ENCODE assay signal across 23 cellular contexts in genomic region chr20:36641506-36641843, GRCh38. TPM values are rescaled to one million over a fixed set of nuclear protein-coding genes. Genes with fewer than 3 reads are reported as not detected.
DNase-seq lines count a peak whose midpoint lies in the region; ATAC-seq and TF ChIP-seq lines count a peak whose summit lies in the region.
"Had no signal": no experiment of that assay in that cellular context is flagged by ENCODE, and none has a peak within 500 bp of the region (broad histone marks: within the 10 kb centered on the region; RNA-seq: fewer than 3 reads in every experiment).

No MANE protein-coding gene starts in this region.

- H3K9ac ChIP-seq in neuronal stem cell (ENCODE audit: low read depth, low read length, poor library complexity) = no peak overlapping the region
- H3K9ac ChIP-seq: BLaER1 had no signal

- no peak overlapping the region for H3K18ac ChIP-seq in neuronal stem cell (ENCODE audit: low read length)

- H3K23ac ChIP-seq in neuronal stem cell (ENCODE audit: low read depth, low read length, poor library complexity) = no peak overlapping the region

- H3K4me3 ChIP-seq in Panc1 (ENCODE audit: low read depth in 2 of 2, low read length in 2 of 2) (no peak overlapping the region), neuronal stem cell (ENCODE audit: low read length in 2 of 2) (no peak overlapping the region), Peyer's patch (no peak overlapping the region)
- H3K4me3 ChIP-seq: BLaER1, GM23338 had no signal

- H3K36me3 ChIP-seq in Panc1 (ENCODE audit: control insufficient read depth, insufficient read depth, low read length) (no peaks in the 10 kb centered on the region), neuronal stem cell (replicated peaks in 1 of 2; ENCODE audit: control insufficient read depth in 2 of 2, insufficient read depth in 2 of 2, low read length in 2 of 2) (no peaks in the 10 kb centered on the region), Peyer's patch (no peaks in the 10 kb centered on the region)
- H3K36me3 ChIP-seq: BLaER1 had no signal

- no peak overlapping the region for H2BK12ac ChIP-seq in neuronal stem cell (ENCODE audit: low read length)

- intact Hi-C loops in Panc1 (cut with micrococcal nuclease; ENCODE audit: unreplicated experiment) = no loop called here

- no peak overlapping the region for H3K27ac ChIP-seq in Panc1 (ENCODE audit: low read length)
- H3K27ac ChIP-seq in neuronal stem cell (replicated peaks; ENCODE audit: low read length) = no peak overlapping the region
- no peak overlapping the region for H3K27ac ChIP-seq in Peyer's patch
- H3K27ac ChIP-seq: BLaER1 had no signal

- H4K91ac ChIP-seq in neuronal stem cell (ENCODE audit: low read depth, low read length, poor library complexity) = no peak overlapping the region

- TF ChIP-seq POLR2A in Peyer's patch (IDR thresholded peaks at IDR 0.05) = no peak

- no TSS peak for BruUV-seq in Panc1 (replicated peaks; lab: Mats Ljungman, UMichigan)

- in situ Hi-C loops in Panc1 (cut with HindIII; ENCODE audit: low pct_unique_long_range_greater_than_20kb, low sequenced_read_pairs) = no loop called here

- no peaks in the 10 kb centered on the region for H3K79me1 ChIP-seq in neuronal stem cell (ENCODE audit: low read depth, low read length)

- H3K4me3 Mint-ChIP-seq in activated T-cell treated with anti-CD3 and anti-CD28 coated beads, Interleukin-2, amount 50 U/mL, for 72 hours = no peak overlapping the region
- H3K4me3 Mint-ChIP-seq in activated naive CD8-positive, alpha-beta T cell treated with anti-CD3 and anti-CD28 coated beads, Interleukin-2, amount 10 ng/mL, durations not matched to agents 7 days and 5 days = peak overlapping the region; percentile 51
- H3K4me3 Mint-ChIP-seq: dendritic cell treated with granulocyte-macrophage colony-stimulating factor and Interleukin-4, amounts not matched to agents 40 ng/mL and 50 ng/mL, for 4 days; GM23338 had no signal

- POLR2A ChIA-PET in Panc1 (lab: Charles Lee) = no interaction called here
- POLR2A ChIA-PET in activated naive CD8-positive, alpha-beta T cell treated with anti-CD3 and anti-CD28 coated beads, Interleukin-2, amount 10 ng/mL, durations not matched to agents 7 days and 5 days (lab: Charles Lee) = interaction anchor here (0.8 to 6.1 kb wide), 3 partner anchors 10 to 258 kb away, joined by 3 to 90 read pairs (median 3); partner anchors contain the start of gene DSN1

- no peak for ATAC-seq in activated T-cell treated with anti-CD3 and anti-CD28 coated beads, Interleukin-2, amount 50 U/mL, for 72 hours (replicated peaks in 1 of 2)
- ATAC-seq in Panc1 = 0 out of 2 replicates have a peak, but pooled peaks have one; percentile 5
- no peak for ATAC-seq in activated naive CD8-positive, alpha-beta T cell treated with anti-CD3 and anti-CD28 coated beads, Interleukin-2, amount 10 ng/mL, durations not matched to agents 7 days and 5 days (ENCODE audit: low read depth)
- ATAC-seq: activated T-cell treated with anti-CD3 and anti-CD28 coated beads, Interleukin-2, amount 50 U/mL, for 4 hours had no signal

- no peak overlapping the region for H2BK15ac ChIP-seq in neuronal stem cell (ENCODE audit: low read length)

- H3K4me1 ChIP-seq in Panc1 (ENCODE audit: control insufficient read depth, insufficient read depth, low read length) = peaks cover 9% of the 10 kb centered on the region
- peaks cover 4 to 17% of the 10 kb centered on the region in 2 donors for H3K4me1 ChIP-seq in neuronal stem cell (ENCODE audit: control insufficient read depth in 2 of 2, insufficient read depth in 1 of 2, low read depth in 1 of 2, low read length in 2 of 2)
- peaks cover 0 to 11% (median 0%) of the 10 kb centered on the region in 4 donors for H3K4me1 ChIP-seq in Peyer's patch

- H3K36me3 Mint-ChIP-seq in activated T-cell treated with anti-CD3 and anti-CD28 coated beads, Interleukin-2, amount 50 U/mL, for 72 hours (ENCODE audit: insufficient read depth in 2 of 2) = peaks cover 5 to 16% of the 10 kb centered on the region in 2 donors
- H3K36me3 Mint-ChIP-seq in activated naive CD8-positive, alpha-beta T cell treated with anti-CD3 and anti-CD28 coated beads, Interleukin-2, amount 10 ng/mL, durations not matched to agents 7 days and 5 days = peaks cover 48% of the 10 kb centered on the region

- H3K9me3 Mint-ChIP-seq in activated T-cell treated with anti-CD3 and anti-CD28 coated beads, Interleukin-2, amount 50 U/mL, for 72 hours = no peaks in the 10 kb centered on the region
- no peaks in the 10 kb centered on the region for H3K9me3 Mint-ChIP-seq in activated naive CD8-positive, alpha-beta T cell treated with anti-CD3 and anti-CD28 coated beads, Interleukin-2, amount 10 ng/mL, durations not matched to agents 7 days and 5 days
- H3K9me3 Mint-ChIP-seq: activated T-cell treated with anti-CD3 and anti-CD28 coated beads, Interleukin-2, amount 50 U/mL, for 4 hours; dendritic cell treated with granulocyte-macrophage colony-stimulating factor and Interleukin-4, amounts not matched to agents 40 ng/mL and 50 ng/mL, for 4 days; GM23338 had no signal

- H3K4me2 ChIP-seq in neuronal stem cell (ENCODE audit: insufficient read depth, low read length, poor library complexity, severe bottlenecking) = no peak overlapping the region
- H3K4me2 ChIP-seq: GM23338 had no signal

- peak overlapping the region; percentile 76 for H2AFZ ChIP-seq in neuronal stem cell (ENCODE audit: low read length)
- H2AFZ ChIP-seq: GM23338 had no signal

- CTCF ChIA-PET in Panc1 (lab: Charles Lee) = no interaction called here

- no peak overlapping the region for H3K14ac ChIP-seq in neuronal stem cell (ENCODE audit: low read length)

- H3K4ac ChIP-seq in neuronal stem cell (ENCODE audit: low read length) = no peak overlapping the region

- no peaks in the 10 kb centered on the region for H3K9me3 ChIP-seq in Panc1 (ENCODE audit: control insufficient read depth, insufficient read depth, low read depth, low read length)
- H3K9me3 ChIP-seq in neuronal stem cell (replicated peaks in 1 of 2; ENCODE audit: control insufficient read depth in 2 of 2, insufficient read depth in 1 of 2, low read depth in 1 of 2, low read length in 2 of 2) = no peaks in the 10 kb centered on the region
- no peaks in the 10 kb centered on the region for H3K9me3 ChIP-seq in Peyer's patch
- H3K9me3 ChIP-seq: BLaER1 had no signal

- TF ChIP-seq CTCF in Panc1 (IDR thresholded peaks at IDR 0.05) (no peak), Peyer's patch (IDR thresholded peaks at IDR 0.05) (no peak)

- peak overlapping the region; percentile 44 for H3K27ac Mint-ChIP-seq in activated T-cell treated with anti-CD3 and anti-CD28 coated beads, Interleukin-2, amount 50 U/mL, for 72 hours
- peak overlapping the region; percentile 81 for H3K27ac Mint-ChIP-seq in activated naive CD8-positive, alpha-beta T cell treated with anti-CD3 and anti-CD28 coated beads, Interleukin-2, amount 10 ng/mL, durations not matched to agents 7 days and 5 days
- H3K27ac Mint-ChIP-seq: dendritic cell treated with granulocyte-macrophage colony-stimulating factor and Interleukin-4, amounts not matched to agents 40 ng/mL and 50 ng/mL, for 4 days had no signal

- H3K27me3 ChIP-seq in Panc1 (ENCODE audit: control insufficient read depth, insufficient read depth, low read length) (no peaks in the 10 kb centered on the region), neuronal stem cell (ENCODE audit: control insufficient read depth in 3 of 3, insufficient read depth in 3 of 3, low read depth in 1 of 3, low read length in 3 of 3) (no peaks in the 10 kb centered on the region), Peyer's patch (no peaks in the 10 kb centered on the region)
- H3K27me3 ChIP-seq: BLaER1 had no signal

- no peak overlapping the region for H2BK5ac ChIP-seq in neuronal stem cell (ENCODE audit: low read length)

- peak overlapping the region; percentile 16 for H2AK5ac ChIP-seq in neuronal stem cell (ENCODE audit: low read depth, low read length)

- H3K4me1 Mint-ChIP-seq in activated T-cell treated with anti-CD3 and anti-CD28 coated beads, Interleukin-2, amount 50 U/mL, for 72 hours (ENCODE audit: low read depth) = peaks cover 58% of the 10 kb centered on the region
- H3K4me1 Mint-ChIP-seq in activated naive CD8-positive, alpha-beta T cell treated with anti-CD3 and anti-CD28 coated beads, Interleukin-2, amount 10 ng/mL, durations not matched to agents 7 days and 5 days = peaks cover 36% of the 10 kb centered on the region

- no CpG with 5 or more reads among the region's 3 CpGs for WGBS in neuronal stem cell (ENCODE audit: extremely low coverage in 2 of 2, insufficient read length in 2 of 2, insufficient replicate concordance in 1 of 2), 2 donors

- H2BK120ac ChIP-seq in neuronal stem cell (ENCODE audit: low read depth, low read length) = no peak overlapping the region

- H4K8ac ChIP-seq in neuronal stem cell (ENCODE audit: low read depth, low read length) = no peak overlapping the region

- H3K27me3 Mint-ChIP-seq in activated T-cell treated with anti-CD3 and anti-CD28 coated beads, Interleukin-2, amount 50 U/mL, for 72 hours (ENCODE audit: low read depth) = no peaks in the 10 kb centered on the region
- no peaks in the 10 kb centered on the region for H3K27me3 Mint-ChIP-seq in activated naive CD8-positive, alpha-beta T cell treated with anti-CD3 and anti-CD28 coated beads, Interleukin-2, amount 10 ng/mL, durations not matched to agents 7 days and 5 days
- H3K27me3 Mint-ChIP-seq: dendritic cell treated with granulocyte-macrophage colony-stimulating factor and Interleukin-4, amounts not matched to agents 40 ng/mL and 50 ng/mL, for 4 days had no signal

- no peak for DNase-seq in activated T-cell treated with anti-CD3 and anti-CD28 coated beads, Interleukin-2, amount 50 U/mL, for 72 hours
- DNase-seq in activated T-cell treated with anti-CD3 and anti-CD28 coated beads, Interleukin-2, amount 50 U/mL, for 1 hour = no peak
- no peak for DNase-seq in Panc1 (ENCODE audit: low read depth, low spot score)
- no peak for DNase-seq in activated naive CD8-positive, alpha-beta T cell treated with anti-CD3 and anti-CD28 coated beads, Interleukin-2, amount 10 ng/mL, durations not matched to agents 7 days and 5 days
- DNase-seq in neuronal stem cell (ENCODE audit: low spot score) = no peak
- DNase-seq in COR-L47 (lab: John Stamatoyannopoulos, UW) = no peak
- DNase-seq in COLO829 (ENCODE audit: low spot score) = no peak
- DNase-seq in Peyer's patch = no peak
- DNase-seq: ACHN; activated CD4-positive, alpha-beta T cell treated with anti-CD3 and anti-CD28 coated beads, Interleukin-2, amount 50 U/mL, for 4 hours; activated T-cell treated with anti-CD3 and anti-CD28 coated beads, Interleukin-2, amount 50 U/mL, for 4 hours; amygdala; DMS 273 treated with DMSO at 0.1 percent for 48 hours; mammary epithelial cell; NCI-H1092 treated with DMSO at 0.1 percent for 48 hours; NCI-H2029; OCI-M1; right cardiac atrium; Right ventricle myocardium superior; substantia nigra had no signal

RNA-seq across cellular contexts. Expression of gene SLA2, which starts 4.5 kb away (rescaled TPM):
- 10 to 100 TPM; 44.9 to 56.6 TPM for total RNA-seq in activated T-cell treated with anti-CD3 and anti-CD28 coated beads, Interleukin-2, amount 50 U/mL, for 72 hours
- total RNA-seq in Panc1 (2021; ENCODE audit: unreplicated experiment) (0.13 TPM), Peyer's patch (1 to 10 TPM; 2.8 to 5.0 (median 3.6) TPM)
- polyA plus RNA-seq in Panc1 (2012; ENCODE audit: insufficient read length) = not detected
- total RNA-seq in activated naive CD8-positive, alpha-beta T cell treated with anti-CD3 and anti-CD28 coated beads, Interleukin-2, amount 10 ng/mL, durations not matched to agents 7 days and 5 days = 100 to 1,000 TPM; 103 TPM
- polyA plus RNA-seq in neuronal stem cell (2013, experiment 1 of 2) = 0.10 TPM
- polyA plus RNA-seq in neuronal stem cell (2013, experiment 2 of 2) = 0.08 TPM
- total RNA-seq: GM23338, mammary epithelial cell had no signal
- polyA plus RNA-seq: mammary epithelial cell had no signal

RNA-seq across cellular contexts. Expression of gene RAB5IF, which starts 35.9 kb away (rescaled TPM):
- 10 to 100 TPM; 78.2 to 88.3 TPM for total RNA-seq in activated T-cell treated with anti-CD3 and anti-CD28 coated beads, Interleukin-2, amount 50 U/mL, for 72 hours
- total RNA-seq in Panc1 (2021; ENCODE audit: unreplicated experiment) (118 TPM), Peyer's patch (100 to 1,000 TPM in 2 of 4 donors, 10 to 100 TPM in 2; 55.6 to 193 (median 105) TPM)
- 109 TPM for polyA plus RNA-seq in Panc1 (2012; ENCODE audit: insufficient read length)
- total RNA-seq in activated naive CD8-positive, alpha-beta T cell treated with anti-CD3 and anti-CD28 coated beads, Interleukin-2, amount 10 ng/mL, durations not matched to agents 7 days and 5 days = 10 to 100 TPM; 73.1 to 76.1 TPM
- 78.3 TPM for polyA plus RNA-seq in neuronal stem cell (2013, experiment 1 of 2)
- 76.5 TPM for polyA plus RNA-seq in neuronal stem cell (2013, experiment 2 of 2)

Comparison
In these comparisons a context has a peak if more than half of its experiments do, and no peak if none do; other contexts are left out.
1. RNA of gene SLA2, which starts 4.5 kb away (total RNA-seq): 103 TPM in activated naive CD8-positive, alpha-beta T cell treated with anti-CD3 and anti-CD28 coated beads, Interleukin-2, amount 10 ng/mL, durations not matched to agents 7 days and 5 days and 44.9 to 56.6 TPM in activated T-cell treated with anti-CD3 and anti-CD28 coated beads, Interleukin-2, amount 50 U/mL, for 72 hours; 2.8 to 5.0 TPM in Peyer's patch and 0.13 TPM in Panc1 (single experiment); every median in the first group is over 4 times any median in the second.